In the genomic region with DNA sequence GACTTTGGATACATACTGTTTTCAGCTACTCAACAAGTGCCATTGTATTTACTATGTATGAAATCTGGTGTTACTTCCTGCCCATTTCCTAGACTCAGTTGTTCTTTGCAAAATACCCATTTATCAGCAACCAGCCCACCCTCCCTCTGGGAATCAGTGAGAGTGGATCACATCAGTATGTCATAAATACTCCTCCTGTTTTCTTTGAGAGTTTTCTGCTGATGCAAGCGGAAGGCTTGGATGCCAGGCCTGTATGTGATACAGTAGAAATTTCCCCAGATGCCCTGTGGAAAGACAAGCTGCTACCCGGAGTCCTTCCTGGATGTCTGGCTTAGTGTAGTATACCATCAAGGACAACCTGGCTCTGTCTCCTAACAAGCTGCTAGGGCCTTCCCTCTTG, we compare ENCODE assay signal across 21 cellular contexts. TPM values are rescaled to one million over a fixed set of nuclear protein-coding genes. Genes with fewer than 3 reads are reported as not detected.
DNase-seq lines count a peak whose midpoint lies in the region; ATAC-seq lines count a peak whose summit lies in the region.
"Had no signal": no experiment of that assay in that cellular context is flagged by ENCODE, and none has a peak within 500 bp of the region (broad histone marks: within the 10 kb centered on the region; RNA-seq: fewer than 3 reads in every experiment).

No MANE protein-coding gene starts in this region.

- no peaks in the 10 kb centered on the region for H3K27me3 ChIP-seq in CD8-positive, alpha-beta memory T cell (ENCODE audit: insufficient read depth, low read length, poor library complexity, severe bottlenecking)
- H3K27me3 ChIP-seq: BLaER1 treated with 17β-estradiol and CSF1 and Interleukin-3, amounts not matched to agents 10 nM and 100 nM; colonic mucosa; thyroid gland had no signal

- H3K9me3 Mint-ChIP-seq in CD8-positive, alpha-beta memory T cell: no peaks in the 10 kb centered on the region
- H3K9me3 Mint-ChIP-seq in activated T-cell treated with anti-CD3 and anti-CD28 coated beads, Interleukin-2, amount 50 U/mL, for 72 hours: peaks cover 5 to 6% of the 10 kb centered on the region in 2 donors
- peaks cover 0 to 19% (median 5%) of the 10 kb centered on the region in 9 donors for H3K9me3 Mint-ChIP-seq in naive thymus-derived CD8-positive, alpha-beta T cell
- H3K9me3 Mint-ChIP-seq: nephron had no signal

- H3K36me3 Mint-ChIP-seq in CD8-positive, alpha-beta memory T cell: peaks cover 0 to 15% (median 9%) of the 10 kb centered on the region in 3 donors
- peaks cover 6 to 19% of the 10 kb centered on the region in 2 donors for H3K36me3 Mint-ChIP-seq in activated T-cell treated with anti-CD3 and anti-CD28 coated beads, Interleukin-2, amount 50 U/mL, for 72 hours (ENCODE audit: insufficient read depth in 2 of 2)
- H3K36me3 Mint-ChIP-seq in naive thymus-derived CD8-positive, alpha-beta T cell: peaks cover 6 to 19% (median 14%) of the 10 kb centered on the region in 3 donors

- peak overlapping the region; percentile 89 to 99 (median 93) for H3K27ac Mint-ChIP-seq in CD8-positive, alpha-beta memory T cell
- peak overlapping the region; percentile 88 for H3K27ac Mint-ChIP-seq in activated T-cell treated with anti-CD3 and anti-CD28 coated beads, Interleukin-2, amount 50 U/mL, for 72 hours
- H3K27ac Mint-ChIP-seq in naive thymus-derived CD8-positive, alpha-beta T cell: peak overlapping the region; percentile 85 to 99 (median 92)
- H3K27ac Mint-ChIP-seq: nephron had no signal

- no peaks in the 10 kb centered on the region for H3K9me3 ChIP-seq in CD8-positive, alpha-beta memory T cell (ENCODE audit: low read length)
- H3K9me3 ChIP-seq: colonic mucosa, thyroid gland had no signal

- CTCF ChIA-PET in CD8-positive, alpha-beta memory T cell (lab: Charles Lee): interaction anchor here (1.2 to 5.0 kb wide), 5 partner anchors 11 to 107 kb away, joined by 3 to 51 read pairs (median 3); no protein-coding TSS in a partner anchor

- peak overlapping the region; percentile 30 for H3K4me3 ChIP-seq in CD8-positive, alpha-beta memory T cell (ENCODE audit: low read length)
- H3K4me3 ChIP-seq in Jurkat, Clone E6-1 (ENCODE audit: low read length): 0 out of 2 replicates have a peak overlapping the region, but pooled peaks have one; percentile 2
- H3K4me3 ChIP-seq: BLaER1 treated with 17β-estradiol and CSF1 and Interleukin-3, amounts not matched to agents 10 nM and 100 nM; colonic mucosa; lung; SK-N-MC; thyroid gland had no signal

- H3K27ac ChIP-seq in CD8-positive, alpha-beta memory T cell (ENCODE audit: low read depth, low read length): no peak overlapping the region
- H3K27ac ChIP-seq: colonic mucosa, SK-N-MC, thyroid gland, WERI-Rb-1 had no signal

- peaks cover 64% of the 10 kb centered on the region for H3K4me1 ChIP-seq in CD8-positive, alpha-beta memory T cell (ENCODE audit: insufficient read depth, low read length)
- H3K4me1 ChIP-seq: colonic mucosa, thyroid gland had no signal

- no peaks in the 10 kb centered on the region for H3K27me3 Mint-ChIP-seq in CD8-positive, alpha-beta memory T cell
- H3K27me3 Mint-ChIP-seq in activated T-cell treated with anti-CD3 and anti-CD28 coated beads, Interleukin-2, amount 50 U/mL, for 72 hours (ENCODE audit: low read depth): no peaks in the 10 kb centered on the region
- no peaks in the 10 kb centered on the region for H3K27me3 Mint-ChIP-seq in naive thymus-derived CD8-positive, alpha-beta T cell

- peak overlapping the region; percentile 53 to 86 (median 68) for H3K4me3 Mint-ChIP-seq in CD8-positive, alpha-beta memory T cell
- peak overlapping the region; percentile 77 to 87 for H3K4me3 Mint-ChIP-seq in activated T-cell treated with anti-CD3 and anti-CD28 coated beads, Interleukin-2, amount 50 U/mL, for 72 hours
- H3K4me3 Mint-ChIP-seq in naive thymus-derived CD8-positive, alpha-beta T cell: peak overlapping the region in 9 of 10 donors; percentile 51 to 74 (median 64)
- H3K4me3 Mint-ChIP-seq: nephron had no signal

- DNase-seq in CD8-positive, alpha-beta memory T cell: no peak
- DNase-seq in Jurkat, Clone E6-1 (ENCODE audit: low read depth, low spot score): no peak
- no peak for DNase-seq in activated T-cell treated with anti-CD3 and anti-CD28 coated beads, Interleukin-2, amount 50 U/mL, for 72 hours
- no peak for DNase-seq in naive thymus-derived CD8-positive, alpha-beta T cell
- no peak for DNase-seq in activated gamma-delta T cell treated with Interleukin-2 at 50 U/mL for 16 hours
- no peak for DNase-seq in NCI-H1105 treated with DMSO at 0.1 percent for 48 hours (lab: John Stamatoyannopoulos, UW)
- DNase-seq: colonic mucosa; DMS53; NCI-H1694 treated with DMSO at 0.1 percent for 48 hours; stimulated activated CD4-positive, alpha-beta T cell treated with anti-CD3 and anti-CD28 coated beads, Interleukin-1b, Interleukin-23, amount 100 ng/mL, for 48 hours; thyroid gland; WERI-Rb-1 had no signal

- POLR2A ChIA-PET in CD8-positive, alpha-beta memory T cell (lab: Charles Lee): interaction anchor here (0.6 to 7.3 kb wide), 3 partner anchors 13 to 300 kb away, joined by 3 to 78 read pairs (median 6); no protein-coding TSS in a partner anchor
- POLR2A ChIA-PET in naive thymus-derived CD8-positive, alpha-beta T cell (lab: Charles Lee): interaction anchor here (1.0 to 10.8 kb wide), 7 partner anchors 7 to 101 kb away, joined by 3 to 178 read pairs (median 3); no protein-coding TSS in a partner anchor

- H3K36me3 ChIP-seq in CD8-positive, alpha-beta memory T cell (ENCODE audit: insufficient read depth, low read length): peaks cover 2% of the 10 kb centered on the region
- H3K36me3 ChIP-seq: colonic mucosa, thyroid gland, WERI-Rb-1 had no signal

- peak in 1 of 2 donors; percentile 12 for ATAC-seq in activated T-cell treated with anti-CD3 and anti-CD28 coated beads, Interleukin-2, amount 50 U/mL, for 72 hours (replicated peaks in 1 of 2)
- no peak for ATAC-seq in naive thymus-derived CD8-positive, alpha-beta T cell
- ATAC-seq in HG03521 (IDR thresholded peaks at IDR 0.05; ENCODE audit: unreplicated experiment): no peak
- no peak for ATAC-seq in HG03565 (IDR thresholded peaks at IDR 0.05; ENCODE audit: unreplicated experiment)

- peaks cover 61 to 67% (median 67%) of the 10 kb centered on the region in 3 donors for H3K4me1 Mint-ChIP-seq in CD8-positive, alpha-beta memory T cell
- H3K4me1 Mint-ChIP-seq in activated T-cell treated with anti-CD3 and anti-CD28 coated beads, Interleukin-2, amount 50 U/mL, for 72 hours (ENCODE audit: low read depth): peaks cover 62% of the 10 kb centered on the region
- peaks cover 33 to 71% (median 61%) of the 10 kb centered on the region in 4 donors for H3K4me1 Mint-ChIP-seq in naive thymus-derived CD8-positive, alpha-beta T cell
- H3K4me1 Mint-ChIP-seq: nephron had no signal

RNA-seq across cellular contexts. Expression of a gene that starts 2.4 kb away (rescaled TPM):
- 100 to 1,000 TPM; 311 to 319 TPM for total RNA-seq in CD8-positive, alpha-beta memory T cell
- 1,381 TPM for polyA plus RNA-seq in CD8-positive, alpha-beta memory T cell
- 402 TPM for polyA plus RNA-seq in Jurkat, Clone E6-1 (2012; ENCODE audit: insufficient read depth, insufficient read length)
- 100 to 1,000 TPM; 490 to 545 TPM for total RNA-seq in activated T-cell treated with anti-CD3 and anti-CD28 coated beads, Interleukin-2, amount 50 U/mL, for 72 hours
- total RNA-seq in naive thymus-derived CD8-positive, alpha-beta T cell: 100 to 1,000 TPM; 906 to 970 TPM
- 1,000 to 10,000 TPM in 2 of 3 donors, 100 to 1,000 TPM in 1; 980 to 1,253 (median 1,023) TPM for polyA plus RNA-seq in naive thymus-derived CD8-positive, alpha-beta T cell
- total RNA-seq: epithelial cell of proximal tubule, glomerular endothelial cell, NCI-H460 had no signal
